ENCODE assay signal across 33 cellular contexts in the genomic region with DNA sequence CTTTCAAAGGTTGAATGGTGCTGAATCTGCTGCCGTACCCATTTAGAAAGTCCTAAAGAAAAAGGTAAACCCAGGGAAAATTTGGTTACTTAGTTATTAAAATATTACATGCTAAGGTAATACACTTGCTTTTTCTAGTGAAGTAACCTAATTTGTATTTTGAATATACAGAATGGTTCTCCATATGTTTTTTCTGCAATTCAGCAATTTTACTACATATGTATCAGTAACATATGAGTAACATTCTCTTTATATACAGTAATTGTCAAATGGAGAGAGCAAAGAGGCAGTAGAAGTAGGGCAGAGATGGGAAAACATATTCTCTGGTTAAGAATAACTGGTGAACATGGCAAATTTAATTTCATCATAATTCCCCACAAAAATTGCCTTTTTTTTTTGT.
"Had no signal": no experiment of that assay in that cellular context is flagged by ENCODE, and none has a peak within 500 bp of the region (broad histone marks: within the 10 kb centered on the region; RNA-seq: fewer than 3 reads in every experiment).

No MANE protein-coding gene starts in this region.

- H3K4me1 ChIP-seq: adrenal gland, body of pancreas, breast epithelium had no signal

- H3K4me3 ChIP-seq: adrenal gland, body of pancreas, breast epithelium had no signal

- H3K27me3 ChIP-seq: adrenal gland, body of pancreas, brain microvascular endothelial cell, breast epithelium had no signal

- H3K36me3 ChIP-seq: adrenal gland, brain microvascular endothelial cell, breast epithelium had no signal

- ATAC-seq: activated CD8-positive, alpha-beta T cell treated with anti-CD3 and anti-CD28 coated beads for 36 hours; activated naive CD4-positive, alpha-beta T cell treated with anti-CD3 and anti-CD28 coated beads, Interleukin-2, amount 50 U/mL, for 72 hours; activated T-cell treated with anti-CD3 and anti-CD28 coated beads, Interleukin-2, amount 50 U/mL, for 4 hours; activated T-cell treated with anti-CD3 and anti-CD28 coated beads, Interleukin-2, amount 50 U/mL, for 72 hours; activated T-helper 17 cell treated with anti-CD3 and anti-CD28 coated beads, Interleukin-2, amount 50 U/mL, for 72 hours; body of pancreas had no signal

- DNase-seq: activated B cell treated with CpG ODN at 0.5 μM for 24 hours; activated CD4-positive, alpha-beta memory T cell treated with anti-CD3 and anti-CD28 coated beads for 36 hours; activated CD4-positive, alpha-beta T cell treated with anti-CD3 and anti-CD28 coated beads for 4 hours; activated CD4-positive, alpha-beta T cell treated with anti-CD3 and anti-CD28 coated beads, Interleukin-2, amount 10 ng/mL, durations not matched to agents 24 days and 14 days; activated CD4-positive, alpha-beta T cell treated with anti-CD3 and anti-CD28 coated beads, Interleukin-2, amount 50 U/mL, for 1 hour; activated CD4-positive, alpha-beta T cell treated with anti-CD3 and anti-CD28 coated beads, Interleukin-2, amount 50 U/mL, for 4 hours; activated CD4-positive, CD25-positive, alpha-beta regulatory T cell treated with anti-CD3 and anti-CD28 coated beads, Interleukin-2, amount 50 U/mL, for 72 hours; activated CD8-positive, alpha-beta memory T cell treated with anti-CD3 and anti-CD28 coated beads, Interleukin-2, amount 50 U/mL, for 4 hours; activated CD8-positive, alpha-beta T cell treated with anti-CD3 and anti-CD28 coated beads for 36 hours; activated effector memory CD4-positive, alpha-beta T cell treated with anti-CD3 and anti-CD28 coated beads, Interleukin-2, amount 50 U/mL, for 16 hours; activated gamma-delta T cell treated with Interleukin-2 at 50 U/mL for 16 hours; activated naive CD4-positive, alpha-beta T cell; activated naive CD4-positive, alpha-beta T cell treated with anti-CD3 and anti-CD28 coated beads for 36 hours; activated naive CD4-positive, alpha-beta T cell treated with anti-CD3 and anti-CD28 coated beads, Interleukin-2, amount 50 U/mL, for 16 hours; activated naive CD8-positive, alpha-beta T cell treated with anti-CD3 and anti-CD28 coated beads for 36 hours; activated T-cell treated with anti-CD3 and anti-CD28 coated beads for 4 hours; activated T-cell treated with anti-CD3 and anti-CD28 coated beads, Interleukin-2, amount 50 U/mL, for 1 hour; activated T-cell treated with anti-CD3 and anti-CD28 coated beads, Interleukin-2, amount 50 U/mL, for 4 hours; activated T-cell treated with anti-CD3 and anti-CD28 coated beads, Interleukin-2, amount 50 U/mL, for 72 hours; adrenal gland; amniotic stem cell; aorta; body of pancreas; brain microvascular endothelial cell; central memory CD4-positive, alpha-beta T cell; T-helper 2 cell; T-helper 9 cell had no signal

- H3K27ac ChIP-seq: adrenal gland, body of pancreas, brain microvascular endothelial cell, breast epithelium, VCaP had no signal

- FAIRE-seq: astrocyte, TTC549 had no signal

- H3K9me3 ChIP-seq: adrenal gland, body of pancreas, breast epithelium had no signal
